2 cellular contexts compared by ENCODE assay signal in the genomic region with DNA sequence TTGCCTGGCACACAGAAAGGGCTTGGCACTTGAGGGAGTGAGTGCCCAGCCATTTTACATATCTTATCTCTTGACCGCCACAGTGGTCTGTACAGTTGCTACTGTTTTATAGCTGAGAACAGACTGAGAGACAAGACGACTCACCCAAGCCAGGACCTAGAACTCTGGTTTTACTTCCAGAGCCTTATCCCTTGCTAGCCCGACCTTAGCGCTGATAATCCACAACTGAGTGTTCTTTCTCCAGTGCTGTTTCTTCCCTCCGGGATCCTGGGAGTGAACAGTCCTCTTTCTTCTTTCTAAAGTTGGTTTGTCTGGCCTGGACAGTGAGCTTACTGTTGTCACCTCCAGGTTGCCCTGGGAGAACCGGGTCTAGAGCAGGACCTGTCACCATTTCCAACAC.
TF ChIP-seq lines count a peak whose summit lies in the region.

No MANE protein-coding gene starts in this region.

TF ChIP-seq in SK-N-SH, 30 proteins besides CTCF, POLR2A, EP300 and RAD21 (continued from another document):
- TF ChIP-seq, protein P1, sequence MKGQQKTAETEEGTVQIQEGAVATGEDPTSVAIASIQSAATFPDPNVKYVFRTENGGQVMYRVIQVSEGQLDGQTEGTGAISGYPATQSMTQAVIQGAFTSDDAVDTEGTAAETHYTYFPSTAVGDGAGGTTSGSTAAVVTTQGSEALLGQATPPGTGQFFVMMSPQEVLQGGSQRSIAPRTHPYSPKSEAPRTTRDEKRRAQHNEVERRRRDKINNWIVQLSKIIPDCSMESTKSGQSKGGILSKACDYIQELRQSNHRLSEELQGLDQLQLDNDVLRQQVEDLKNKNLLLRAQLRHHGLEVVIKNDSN (IDR thresholded peaks at IDR 0.05; ENCODE audit: borderline replicate concordance, low read depth), result no peak
- TF ChIP-seq FOSL2 (IDR thresholded peaks at IDR 0.05; ENCODE audit: borderline replicate concordance, low read depth) (no peak), TAF1 (IDR thresholded peaks at IDR 0.05; ENCODE audit: borderline replicate concordance, low read depth, low read length) (no peak)

TF ChIP-seq in SK-N-SH treated with all-trans-retinoic acid at 6 μM for 48 hours, 23 proteins besides CTCF, POLR2A, EP300 and RAD21 (continued from another document):
- TF ChIP-seq, protein P2, sequence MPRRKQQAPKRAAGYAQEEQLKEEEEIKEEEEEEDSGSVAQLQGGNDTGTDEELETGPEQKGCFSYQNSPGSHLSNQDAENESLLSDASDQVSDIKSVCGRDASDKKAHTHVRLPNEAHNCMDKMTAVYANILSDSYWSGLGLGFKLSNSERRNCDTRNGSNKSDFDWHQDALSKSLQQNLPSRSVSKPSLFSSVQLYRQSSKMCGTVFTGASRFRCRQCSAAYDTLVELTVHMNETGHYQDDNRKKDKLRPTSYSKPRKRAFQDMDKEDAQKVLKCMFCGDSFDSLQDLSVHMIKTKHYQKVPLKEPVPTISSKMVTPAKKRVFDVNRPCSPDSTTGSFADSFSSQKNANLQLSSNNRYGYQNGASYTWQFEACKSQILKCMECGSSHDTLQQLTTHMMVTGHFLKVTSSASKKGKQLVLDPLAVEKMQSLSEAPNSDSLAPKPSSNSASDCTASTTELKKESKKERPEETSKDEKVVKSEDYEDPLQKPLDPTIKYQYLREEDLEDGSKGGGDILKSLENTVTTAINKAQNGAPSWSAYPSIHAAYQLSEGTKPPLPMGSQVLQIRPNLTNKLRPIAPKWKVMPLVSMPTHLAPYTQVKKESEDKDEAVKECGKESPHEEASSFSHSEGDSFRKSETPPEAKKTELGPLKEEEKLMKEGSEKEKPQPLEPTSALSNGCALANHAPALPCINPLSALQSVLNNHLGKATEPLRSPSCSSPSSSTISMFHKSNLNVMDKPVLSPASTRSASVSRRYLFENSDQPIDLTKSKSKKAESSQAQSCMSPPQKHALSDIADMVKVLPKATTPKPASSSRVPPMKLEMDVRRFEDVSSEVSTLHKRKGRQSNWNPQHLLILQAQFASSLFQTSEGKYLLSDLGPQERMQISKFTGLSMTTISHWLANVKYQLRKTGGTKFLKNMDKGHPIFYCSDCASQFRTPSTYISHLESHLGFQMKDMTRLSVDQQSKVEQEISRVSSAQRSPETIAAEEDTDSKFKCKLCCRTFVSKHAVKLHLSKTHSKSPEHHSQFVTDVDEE (CRISPR knock-in tag; IDR thresholded peaks at IDR 0.05), result no peak
- TF ChIP-seq ZNF8 (CRISPR knock-in tag; IDR thresholded peaks at IDR 0.05), result no peak
- TF ChIP-seq, protein P3, sequence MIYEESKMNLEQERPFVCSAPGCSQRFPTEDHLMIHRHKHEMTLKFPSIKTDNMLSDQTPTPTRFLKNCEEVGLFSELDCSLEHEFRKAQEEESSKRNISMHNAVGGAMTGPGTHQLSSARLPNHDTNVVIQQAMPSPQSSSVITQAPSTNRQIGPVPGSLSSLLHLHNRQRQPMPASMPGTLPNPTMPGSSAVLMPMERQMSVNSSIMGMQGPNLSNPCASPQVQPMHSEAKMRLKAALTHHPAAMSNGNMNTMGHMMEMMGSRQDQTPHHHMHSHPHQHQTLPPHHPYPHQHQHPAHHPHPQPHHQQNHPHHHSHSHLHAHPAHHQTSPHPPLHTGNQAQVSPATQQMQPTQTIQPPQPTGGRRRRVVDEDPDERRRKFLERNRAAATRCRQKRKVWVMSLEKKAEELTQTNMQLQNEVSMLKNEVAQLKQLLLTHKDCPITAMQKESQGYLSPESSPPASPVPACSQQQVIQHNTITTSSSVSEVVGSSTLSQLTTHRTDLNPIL (CRISPR knock-in tag; IDR thresholded peaks at IDR 0.05; ENCODE audit: low read depth), result no peak
- no peak for TF ChIP-seq PPARA (CRISPR knock-in tag; IDR thresholded peaks at IDR 0.05; ENCODE audit: borderline replicate concordance)
- TF ChIP-seq ARNTL (CRISPR knock-in tag; IDR thresholded peaks at IDR 0.05; ENCODE audit: borderline replicate concordance, low read depth), result no peak
- no peak for TF ChIP-seq ZC3H10 (CRISPR knock-in tag; IDR thresholded peaks at IDR 0.05)
- TF ChIP-seq GLIS3 (CRISPR knock-in tag; IDR thresholded peaks at IDR 0.05), result no peak
